1 cellular context compared by ENCODE assay signal in genomic region chr7:150376560-150376959, GRCh38.
A peak's percentile ranks its signal among the peaks of the same experiment; 100 is the strongest.
TF ChIP-seq lines count a peak whose summit lies in the region.

No MANE protein-coding gene starts in this region.

TF ChIP-seq in HepG2, 621 proteins besides CTCF, POLR2A, EP300 and RAD21 (continues in another document):
- TF ChIP-seq NAIF1 (CRISPR knock-in tag; IDR thresholded peaks at IDR 0.05; ENCODE audit: borderline replicate concordance), result no peak
- TF ChIP-seq RARA (CRISPR knock-in tag; IDR thresholded peaks at IDR 0.05), result peak; percentile 28; the same call in 1 of the 2 replicates
- no peak for TF ChIP-seq ZNF670 (CRISPR knock-in tag; IDR thresholded peaks at IDR 0.05; ENCODE audit: borderline replicate concordance)
- no peak for TF ChIP-seq ASH2L (IDR thresholded peaks at IDR 0.05; ENCODE audit: insufficient read length, low read depth, low read length)
- no peak for TF ChIP-seq ZC3H13 (CRISPR knock-in tag; IDR thresholded peaks at IDR 0.05)
- 0 out of 2 replicates have a peak, but pooled peaks have one; percentile 35 for TF ChIP-seq YEATS4 (CRISPR knock-in tag; IDR thresholded peaks at IDR 0.05; ENCODE audit: borderline replicate concordance)
- TF ChIP-seq TBX2 (CRISPR knock-in tag; IDR thresholded peaks at IDR 0.05; ENCODE audit: borderline replicate concordance), result 0 out of 2 replicates have a peak, but pooled peaks have one; percentile 15
- no peak for TF ChIP-seq SMC3 (IDR thresholded peaks at IDR 0.05; ENCODE audit: low read length)
- no peak for TF ChIP-seq CHD4 (IDR thresholded peaks at IDR 0.05; ENCODE audit: borderline replicate concordance, low read length)
- TF ChIP-seq RORA (CRISPR knock-in tag; IDR thresholded peaks at IDR 0.05), result no peak
- no peak for TF ChIP-seq NCOA2 (CRISPR knock-in tag; IDR thresholded peaks at IDR 0.05)
- no peak for TF ChIP-seq SNRNP70 (IDR thresholded peaks at IDR 0.05; ENCODE audit: low read depth, low read length)
- TF ChIP-seq HOXA3 (CRISPR knock-in tag; IDR thresholded peaks at IDR 0.05), result no peak
- TF ChIP-seq ZNF557 (CRISPR knock-in tag; IDR thresholded peaks at IDR 0.05), result no peak
- no peak for TF ChIP-seq ZNF691 (CRISPR knock-in tag; IDR thresholded peaks at IDR 0.05; ENCODE audit: borderline replicate concordance, low read depth)
- no peak for TF ChIP-seq LCORL (IDR thresholded peaks at IDR 0.05)
- TF ChIP-seq LCORL (CRISPR knock-in tag; IDR thresholded peaks at IDR 0.05), result 0 out of 2 replicates have a peak, but pooled peaks have one; percentile 52
- TF ChIP-seq ZNF589 (CRISPR knock-in tag; conservative IDR thresholded peaks at IDR 0.05), result no peak
- TF ChIP-seq MAF1 (CRISPR knock-in tag; IDR thresholded peaks at IDR 0.05; ENCODE audit: borderline replicate concordance), result no peak
- no peak for TF ChIP-seq ATF2 (CRISPR knock-in tag; IDR thresholded peaks at IDR 0.05)
- no peak for TF ChIP-seq ZNF780A (CRISPR knock-in tag; IDR thresholded peaks at IDR 0.05)
- TF ChIP-seq REXO4 (CRISPR knock-in tag; IDR thresholded peaks at IDR 0.05; ENCODE audit: borderline replicate concordance), result no peak
- TF ChIP-seq IKZF1 (IDR thresholded peaks at IDR 0.05), result no peak
- TF ChIP-seq ZNF446 (CRISPR knock-in tag; IDR thresholded peaks at IDR 0.05), result no peak
- no peak for TF ChIP-seq PAX8 (CRISPR knock-in tag; IDR thresholded peaks at IDR 0.05; ENCODE audit: borderline replicate concordance)
- no peak for TF ChIP-seq ZNF225 (CRISPR knock-in tag; IDR thresholded peaks at IDR 0.05)
- no peak for TF ChIP-seq HMG20B (CRISPR knock-in tag; conservative IDR thresholded peaks at IDR 0.05)
- no peak for TF ChIP-seq MTF2 (CRISPR knock-in tag; IDR thresholded peaks at IDR 0.05; ENCODE audit: borderline replicate concordance)
- peak; percentile 86 for TF ChIP-seq ESRRA (CRISPR knock-in tag; IDR thresholded peaks at IDR 0.05; ENCODE audit: low read depth)
- no peak for TF ChIP-seq ZBTB7B (CRISPR knock-in tag; IDR thresholded peaks at IDR 0.05)
- TF ChIP-seq ZNF883 (CRISPR knock-in tag; IDR thresholded peaks at IDR 0.05; ENCODE audit: not compliant biosample characterization), result no peak
- no peak for TF ChIP-seq THRA (CRISPR knock-in tag; IDR thresholded peaks at IDR 0.05; ENCODE audit: borderline replicate concordance)
- TF ChIP-seq ZNF569 (CRISPR knock-in tag; IDR thresholded peaks at IDR 0.05; ENCODE audit: borderline replicate concordance), result no peak
- TF ChIP-seq PAF1 (CRISPR knock-in tag; IDR thresholded peaks at IDR 0.05), result no peak
- TF ChIP-seq ZNF782 (CRISPR knock-in tag; IDR thresholded peaks at IDR 0.05; ENCODE audit: borderline replicate concordance), result no peak
- TF ChIP-seq NR2F1 (CRISPR knock-in tag; IDR thresholded peaks at IDR 0.05), result peak in 1 of 2 experiments; percentile 58; a peak in 1 of 4 replicates
- no peak for TF ChIP-seq ISX (CRISPR knock-in tag; conservative IDR thresholded peaks at IDR 0.05)
- no peak for TF ChIP-seq ZNF138 (CRISPR knock-in tag; IDR thresholded peaks at IDR 0.05; ENCODE audit: low read depth)
- TF ChIP-seq CSRNP2 (CRISPR knock-in tag; conservative IDR thresholded peaks at IDR 0.05; ENCODE audit: low read depth), result no peak
- 0 out of 2 replicates have a peak, but pooled peaks have one; percentile 10 for TF ChIP-seq STAG1 (CRISPR knock-in tag; IDR thresholded peaks at IDR 0.05)
- TF ChIP-seq ATF7-NPFF (CRISPR knock-in tag; IDR thresholded peaks at IDR 0.05; ENCODE audit: low read depth), result no peak
- no peak for TF ChIP-seq ZNF629 (CRISPR knock-in tag; conservative IDR thresholded peaks at IDR 0.05)
- no peak for TF ChIP-seq TEAD3 (CRISPR knock-in tag; optimal IDR thresholded peaks at IDR 0.05; ENCODE audit: borderline replicate concordance)
- TF ChIP-seq ARID4A (CRISPR knock-in tag; IDR thresholded peaks at IDR 0.05; ENCODE audit: borderline replicate concordance), result 0 out of 2 replicates have a peak, but pooled peaks have one; percentile 1
- TF ChIP-seq AHR (CRISPR knock-in tag; IDR thresholded peaks at IDR 0.05), result no peak
- no peak for TF ChIP-seq ZNF790 (CRISPR knock-in tag; IDR thresholded peaks at IDR 0.05; ENCODE audit: borderline replicate concordance)
- TF ChIP-seq DMTF1 (CRISPR knock-in tag; IDR thresholded peaks at IDR 0.05), result no peak
- no peak for TF ChIP-seq DR1 (CRISPR knock-in tag; IDR thresholded peaks at IDR 0.05)
- TF ChIP-seq CENPX (CRISPR knock-in tag; IDR thresholded peaks at IDR 0.05), result no peak
- TF ChIP-seq ZNF143 (CRISPR knock-in tag; IDR thresholded peaks at IDR 0.05), result no peak
- no peak for TF ChIP-seq ZNF788 (CRISPR knock-in tag; IDR thresholded peaks at IDR 0.05; ENCODE audit: borderline replicate concordance)
- no peak for TF ChIP-seq MTA3 (CRISPR knock-in tag; IDR thresholded peaks at IDR 0.05)
- TF ChIP-seq ZNF709 (CRISPR knock-in tag; IDR thresholded peaks at IDR 0.05), result no peak
- TF ChIP-seq TEAD2 (CRISPR knock-in tag; IDR thresholded peaks at IDR 0.05), result no peak
- TF ChIP-seq RXRA (CRISPR knock-in tag; IDR thresholded peaks at IDR 0.05), result peak; percentile 23; the same call in 1 of the 2 replicates
- TF ChIP-seq ZNF333 (CRISPR knock-in tag; IDR thresholded peaks at IDR 0.05; ENCODE audit: borderline replicate concordance), result no peak
- TF ChIP-seq IKZF4 (CRISPR knock-in tag; IDR thresholded peaks at IDR 0.05; ENCODE audit: borderline replicate concordance, low read depth, not compliant biosample characterization), result no peak
- TF ChIP-seq ZNF563 (CRISPR knock-in tag; IDR thresholded peaks at IDR 0.05), result no peak
- TF ChIP-seq ZNF576 (CRISPR knock-in tag; IDR thresholded peaks at IDR 0.05), result no peak
- TF ChIP-seq ZNF574 (CRISPR knock-in tag; IDR thresholded peaks at IDR 0.05), result 0 out of 2 replicates have a peak, but pooled peaks have one; percentile 42
